In genomic region chr2:189213226-189213625, GRCh38 we compare ENCODE assay signal across 16 cellular contexts. TPM values are rescaled to one million over a fixed set of nuclear protein-coding genes. Genes with fewer than 3 reads are reported as not detected.
DNase-seq lines count a peak whose midpoint lies in the region; TF ChIP-seq lines count a peak whose summit lies in the region.
"Had no signal": no experiment of that assay in that cellular context is flagged by ENCODE, and none has a peak within 500 bp of the region (broad histone marks: within the 10 kb centered on the region; RNA-seq: fewer than 3 reads in every experiment).

No MANE protein-coding gene starts in this region.

- H3K9me3 ChIP-seq in OCI-LY3 (ENCODE audit: insufficient read depth, low read length) (no peaks in the 10 kb centered on the region), right atrium auricular region (no peaks in the 10 kb centered on the region)
- H3K9me3 ChIP-seq: BLaER1 treated with 17β-estradiol and CSF1 and Interleukin-3, amounts not matched to agents 10 nM and 100 nM had no signal

- no peaks in the 10 kb centered on the region for H4K20me1 ChIP-seq in OCI-LY3 (ENCODE audit: insufficient read depth, low read length)
- H4K20me1 ChIP-seq: BLaER1 treated with 17β-estradiol and CSF1 and Interleukin-3, amounts not matched to agents 10 nM and 100 nM had no signal

- no peak overlapping the region for H3K9ac ChIP-seq in OCI-LY3 (ENCODE audit: low read length)
- H3K9ac ChIP-seq: BLaER1 treated with 17β-estradiol and CSF1 and Interleukin-3, amounts not matched to agents 10 nM and 100 nM had no signal

- H3K4me3 ChIP-seq in ACC112 (ENCODE audit: low read depth, low read length): no peak overlapping the region
- H3K4me3 ChIP-seq in OCI-LY3 (ENCODE audit: low read length): no peak overlapping the region
- H3K4me3 ChIP-seq in right atrium auricular region: no peak overlapping the region
- H3K4me3 ChIP-seq: BLaER1 treated with 17β-estradiol and CSF1 and Interleukin-3, amounts not matched to agents 10 nM and 100 nM had no signal

- no peaks in the 10 kb centered on the region for H3K79me2 ChIP-seq in ACC112 (ENCODE audit: control insufficient read depth, insufficient read depth, low read length, unreplicated experiment)
- no peaks in the 10 kb centered on the region for H3K79me2 ChIP-seq in OCI-LY3 (ENCODE audit: low read length)

- H3K27me3 ChIP-seq in ACC112 (ENCODE audit: insufficient read depth, low read length): no peaks in the 10 kb centered on the region
- no peaks in the 10 kb centered on the region for H3K27me3 ChIP-seq in OCI-LY3 (ENCODE audit: low read depth, low read length)
- H3K27me3 ChIP-seq in right atrium auricular region: no peaks in the 10 kb centered on the region
- H3K27me3 ChIP-seq: BLaER1 treated with 17β-estradiol and CSF1 and Interleukin-3, amounts not matched to agents 10 nM and 100 nM had no signal

- no peaks in the 10 kb centered on the region for H3K36me3 Mint-ChIP-seq in endothelial cell (ENCODE audit: low read depth, unreplicated experiment)
- no peaks in the 10 kb centered on the region for H3K36me3 Mint-ChIP-seq in nephron progenitor cell (ENCODE audit: low read depth)

- no peak overlapping the region for H3K4me3 Mint-ChIP-seq in endothelial cell (ENCODE audit: unreplicated experiment)
- H3K4me3 Mint-ChIP-seq in nephron progenitor cell: no peak overlapping the region

- H3K4me1 ChIP-seq in ACC112 (ENCODE audit: control insufficient read depth, insufficient read depth, low read length, unreplicated experiment): peaks cover 41% of the 10 kb centered on the region
- no peaks in the 10 kb centered on the region for H3K4me1 ChIP-seq in OCI-LY3 (ENCODE audit: low read length)
- H3K4me1 ChIP-seq in right atrium auricular region: peaks cover 0 to 4% of the 10 kb centered on the region in 2 donors

- H3K27me3 Mint-ChIP-seq in endothelial cell (ENCODE audit: unreplicated experiment) (no peaks in the 10 kb centered on the region), nephron progenitor cell (ENCODE audit: low read depth, poor library complexity) (peaks cover 4% of the 10 kb centered on the region)

- DNase-seq in endothelial cell (ENCODE audit: low spot score) (no peak), nephron progenitor cell (no peak), nucleus accumbens (lab: John Stamatoyannopoulos, UW) (no peak), right atrium auricular region (ENCODE audit: low spot score) (no peak), ecto neural progenitor cell (ENCODE audit: low spot score) (no peak)
- DNase-seq: GF-D8, GOT3, KG1, NCI-H1092 treated with DMSO at 0.1 percent for 48 hours, NCI-H1694, NCI-H2107, NCI-H345, NCI-H526 treated with DMSO at 0.1 percent for 48 hours had no signal

- H3K4me1 Mint-ChIP-seq in endothelial cell (ENCODE audit: unreplicated experiment): peaks cover 45% of the 10 kb centered on the region
- peaks cover 32% of the 10 kb centered on the region for H3K4me1 Mint-ChIP-seq in nephron progenitor cell

- no peak for TF ChIP-seq CTCF in OCI-LY3 (IDR thresholded peaks at IDR 0.05; ENCODE audit: low read depth, low read length)
- TF ChIP-seq CTCF in endothelial cell (IDR thresholded peaks at IDR 0.05; ENCODE audit: unreplicated experiment): no peak
- TF ChIP-seq CTCF in nephron progenitor cell (IDR thresholded peaks at IDR 0.05): no peak
- TF ChIP-seq CTCF in right atrium auricular region (IDR thresholded peaks at IDR 0.05): no peak

- no peak overlapping the region for H3K4me2 ChIP-seq in OCI-LY3 (ENCODE audit: low read length)
- H3K4me2 ChIP-seq: BLaER1 treated with 17β-estradiol and CSF1 and Interleukin-3, amounts not matched to agents 10 nM and 100 nM had no signal

- H3K27ac ChIP-seq in ACC112 (ENCODE audit: low read depth, low read length) (no peak overlapping the region), OCI-LY3 (ENCODE audit: low read length) (no peak overlapping the region), right atrium auricular region (no peak overlapping the region)
- H3K27ac ChIP-seq: BLaER1 treated with 17β-estradiol and CSF1 and Interleukin-3, amounts not matched to agents 10 nM and 100 nM had no signal

- H2AFZ ChIP-seq in ACC112 (ENCODE audit: low read length, unreplicated experiment): peak overlapping the region; percentile 63
- 0 out of 2 replicates have a peak overlapping the region, but pooled peaks have one; percentile 57 for H2AFZ ChIP-seq in OCI-LY3 (ENCODE audit: low read depth, low read length)

- H3K27ac Mint-ChIP-seq in endothelial cell (ENCODE audit: unreplicated experiment) (peak overlapping the region; percentile 87), nephron progenitor cell (peak overlapping the region; percentile 11)

- no peaks in the 10 kb centered on the region for H3K36me3 ChIP-seq in ACC112 (ENCODE audit: insufficient read depth, low read length)
- no peaks in the 10 kb centered on the region for H3K36me3 ChIP-seq in OCI-LY3 (replicated peaks; ENCODE audit: low read depth, low read length)
- H3K36me3 ChIP-seq in right atrium auricular region: no peaks in the 10 kb centered on the region
- H3K36me3 ChIP-seq: BLaER1 treated with 17β-estradiol and CSF1 and Interleukin-3, amounts not matched to agents 10 nM and 100 nM had no signal

- H3K9me3 Mint-ChIP-seq in endothelial cell (ENCODE audit: unreplicated experiment) (no peaks in the 10 kb centered on the region), nephron progenitor cell (no peaks in the 10 kb centered on the region)

RNA-seq across cellular contexts. Expression of gene COL5A2, which starts 33.7 kb away (rescaled TPM):
- 243 TPM for total RNA-seq in endothelial cell (ENCODE audit: unreplicated experiment)
- total RNA-seq in right atrium auricular region: 10 to 100 TPM; 15.8 to 24.8 TPM
